Comparison of ENCODE assay signal across 32 cellular contexts in genomic region chr20:39581034-39581433, GRCh38.
"Had no signal": no experiment of that assay in that cellular context is flagged by ENCODE, and none has a peak within 500 bp of the region (broad histone marks: within the 10 kb centered on the region; RNA-seq: fewer than 3 reads in every experiment).

No MANE protein-coding gene starts in this region.

- H3K9me3 Mint-ChIP-seq: neural crest cell had no signal

- H3K27me3 Mint-ChIP-seq: natural killer cell treated with Interleukin-12 subunit alpha and Interleukin-12 subunit beta and Interleukin-15 and Interleukin-18, amount 100 ng/mL, for 72 hours; stimulated activated naive B cell treated with anti-CD40 and anti-IgM and Interleukin-4, amounts not matched to agents 10 μg/mL and 1 μg/mL and 100 μg/mL, for 72 hours had no signal

- H3K27ac ChIP-seq: left lung, pancreas, psoas muscle, right atrium auricular region, stomach, suprapubic skin, thoracic aorta, tibial artery, upper lobe of right lung had no signal

- FAIRE-seq: islet of Langerhans, kidney, pancreas, urothelium cell line had no signal

- H3K4me3 Mint-ChIP-seq: immature natural killer cell; mesothelial cell of epicardium; naive B cell; natural killer cell treated with Interleukin-12 subunit alpha and Interleukin-12 subunit beta and Interleukin-15 and Interleukin-18, amount 100 ng/mL, for 72 hours; neural crest cell; stimulated activated naive B cell treated with anti-CD40 and anti-IgM and Interleukin-4, amounts not matched to agents 10 μg/mL and 1 μg/mL and 100 μg/mL, for 72 hours had no signal

- H3K9me3 ChIP-seq: heart left ventricle, left lung, pancreas, psoas muscle, right atrium auricular region, stomach, suprapubic skin, thoracic aorta, tibial artery, upper lobe of right lung had no signal

- DNase-seq: heart left ventricle; hypothalamus; immature natural killer cell; kidney; left colon; left lung; mesendoderm; naive B cell; nucleus accumbens; pancreas; psoas muscle; stimulated activated CD4-positive, alpha-beta T cell treated with anti-CD3 and anti-CD28 coated beads, Interleukin-12 subunit alpha, Interleukin-12 subunit beta, amount 100 ng/mL, for 4 hours; stimulated activated CD4-positive, alpha-beta T cell treated with anti-CD3 and anti-CD28 coated beads, Interleukin-15, amount 100 ng/mL, for 24 hours; stimulated activated CD4-positive, alpha-beta T cell treated with anti-CD3 and anti-CD28 coated beads, Interleukin-2, amount 100 ng/mL, for 24 hours; stimulated activated CD4-positive, alpha-beta T cell treated with anti-CD3 and anti-CD28 coated beads, Interleukin-4, amount 100 ng/mL, for 1 hour; stimulated activated naive B cell treated with anti-CD40 and anti-IgM and Interleukin-4, amounts not matched to agents 10 μg/mL and 1 μg/mL and 100 μg/mL, for 72 hours; stimulated activated naive CD8-positive, alpha-beta T cell treated with anti-CD3 and anti-CD28 coated beads, Interleukin-15, Interleukin-2, amounts not matched to agents 100 U/mL and 50 U/mL, for 24 hours; stomach; tibial artery; trophoblast cell; upper lobe of right lung had no signal

- H3K27ac Mint-ChIP-seq: immature natural killer cell; mesothelial cell of epicardium; naive B cell; natural killer cell treated with Interleukin-12 subunit alpha and Interleukin-12 subunit beta and Interleukin-15 and Interleukin-18, amount 100 ng/mL, for 72 hours; stimulated activated naive B cell treated with anti-CD40 and anti-IgM and Interleukin-4, amounts not matched to agents 10 μg/mL and 1 μg/mL and 100 μg/mL, for 72 hours had no signal

- H3K36me3 ChIP-seq: heart left ventricle, left lung, pancreas, right atrium auricular region, stomach, suprapubic skin, thoracic aorta, tibial artery, upper lobe of right lung had no signal

- H3K4me1 ChIP-seq: heart left ventricle, left lung, pancreas, psoas muscle, right atrium auricular region, stomach, suprapubic skin, tibial artery, upper lobe of right lung had no signal

- H3K27me3 ChIP-seq: heart left ventricle, left lung, pancreas, right atrium auricular region, stomach, suprapubic skin, tibial artery, upper lobe of right lung had no signal

- H3K4me1 Mint-ChIP-seq: immature natural killer cell; mesothelial cell of epicardium; naive B cell; stimulated activated naive B cell treated with anti-CD40 and anti-IgM and Interleukin-4, amounts not matched to agents 10 μg/mL and 1 μg/mL and 100 μg/mL, for 72 hours had no signal

- H3K36me3 Mint-ChIP-seq: immature natural killer cell; mesothelial cell of epicardium; naive B cell; natural killer cell treated with Interleukin-12 subunit alpha and Interleukin-12 subunit beta and Interleukin-15 and Interleukin-18, amount 100 ng/mL, for 72 hours; stimulated activated naive B cell treated with anti-CD40 and anti-IgM and Interleukin-4, amounts not matched to agents 10 μg/mL and 1 μg/mL and 100 μg/mL, for 72 hours had no signal

- H3K4me3 ChIP-seq: heart left ventricle, left lung, lung, pancreas, psoas muscle, right atrium auricular region, skin epidermis, stomach, suprapubic skin, thoracic aorta, tibial artery, upper lobe of right lung had no signal

- ATAC-seq: left colon; left lung; natural killer cell treated with Interleukin-12 subunit alpha and Interleukin-12 subunit beta and Interleukin-15 and Interleukin-18, amount 100 ng/mL, for 72 hours; pancreas; psoas muscle; sciatic nerve; stimulated activated naive B cell treated with anti-CD40 and anti-IgM and Interleukin-4, amounts not matched to agents 10 μg/mL and 1 μg/mL and 100 μg/mL, for 72 hours; stimulated activated naive CD8-positive, alpha-beta T cell treated with anti-CD3 and anti-CD28 coated beads, Interleukin-15, Interleukin-2, amounts not matched to agents 100 U/mL and 50 U/mL, for 24 hours; upper lobe of right lung had no signal
